ENCODE assay signal across 7 cellular contexts in the genomic region with DNA sequence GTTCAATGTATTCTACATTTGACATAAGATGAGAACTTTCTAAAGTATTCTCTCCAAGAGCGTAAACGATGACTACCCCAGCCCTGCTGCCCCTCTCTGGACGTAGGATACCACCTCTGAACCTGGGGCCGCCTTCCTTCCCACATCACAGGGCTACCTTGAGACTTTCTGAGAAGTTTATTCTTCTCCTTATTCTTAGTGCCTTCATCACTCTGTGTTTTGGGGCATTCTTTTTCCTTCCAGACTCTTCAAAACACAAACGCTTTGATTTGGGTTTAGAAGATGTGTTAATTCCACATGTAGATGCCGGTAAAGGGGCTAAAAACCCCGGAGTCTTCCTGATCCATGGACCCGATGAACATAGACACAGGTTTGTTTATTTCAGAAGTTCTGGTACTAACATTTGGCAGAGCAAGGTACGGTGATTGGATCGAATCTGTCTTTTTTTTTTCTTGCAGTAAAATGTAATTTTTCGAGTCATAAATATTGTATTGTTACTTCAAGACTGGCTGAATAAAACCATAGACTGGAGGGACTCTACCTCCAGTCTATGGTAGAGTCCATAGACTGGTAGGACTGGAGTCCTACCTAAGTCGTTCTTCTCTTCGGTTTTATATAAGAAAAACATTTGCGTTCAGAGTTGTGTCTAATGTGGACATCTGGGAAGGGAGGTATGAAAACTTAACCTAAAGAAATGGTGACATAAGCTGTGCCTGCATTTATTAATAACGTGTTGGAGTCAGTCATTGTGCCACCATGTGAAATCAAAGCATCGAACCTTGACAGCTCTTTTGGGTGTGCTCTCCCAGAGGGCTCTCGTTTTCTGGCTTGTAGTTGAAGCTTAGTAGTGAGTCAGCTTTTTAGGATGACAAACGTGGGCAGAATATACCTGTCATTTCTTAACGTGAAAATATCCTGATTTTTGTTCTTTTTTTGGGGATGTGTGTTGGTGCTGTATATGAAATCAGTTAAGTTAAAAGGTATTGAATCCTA. TPM values are rescaled to one million over a fixed set of nuclear protein-coding genes. Genes with fewer than 3 reads are reported as not detected.
DNase-seq lines count a peak whose midpoint lies in the region; ATAC-seq, FAIRE-seq and TF ChIP-seq lines count a peak whose summit lies in the region.

No MANE protein-coding gene starts in this region.

- no peak overlapping the region for H3K56ac ChIP-seq in H1 (replicated peaks; ENCODE audit: insufficient read length, low read depth, low read length)

- no peak for TF ChIP-seq POLR2A in H1 (IDR thresholded peaks at IDR 0.05; ENCODE audit: control extremely low read depth in 1 of 2, low read depth in 2 of 2, low read length in 2 of 2)

- TF ChIP-seq EP300 in H1 (IDR thresholded peaks at IDR 0.05; ENCODE audit: borderline replicate concordance in 1 of 2, low read depth in 2 of 2, low read length in 2 of 2) = no peak

- no peak overlapping the region for H2BK15ac ChIP-seq in H1 (ENCODE audit: low read length)

- no peaks in the 10 kb centered on the region for H3K36me3 Mint-ChIP-seq in natural killer cell treated with Interleukin-12 subunit alpha and Interleukin-12 subunit beta and Interleukin-15 and Interleukin-18, amount 100 ng/mL, for 72 hours

- H2AFZ ChIP-seq in H1 (ENCODE audit: low read length) = no peak overlapping the region; the same call in 1 of the 2 replicates

- no peaks in the 10 kb centered on the region for H3K79me1 ChIP-seq in H1 (ENCODE audit: low read depth, low read length)

- H3K27ac ChIP-seq in H1 (ENCODE audit: low read depth, low read length) = no peak overlapping the region
- no peak overlapping the region for H3K27ac ChIP-seq in RWPE1

- peak; percentile 49 for DNase-seq in Daoy (ENCODE audit: low read depth)
- DNase-seq in RPMI8226 = peak; percentile 65
- DNase-seq in H1 (ENCODE audit: low read depth in 1 of 2, low spot score in 2 of 2) = no peak
- DNase-seq in natural killer cell treated with Interleukin-12 subunit alpha and Interleukin-12 subunit beta and Interleukin-15 and Interleukin-18, amount 100 ng/mL, for 72 hours (ENCODE audit: low spot score) = no peak
- DNase-seq in RWPE1 (ENCODE audit: low spot score) = no peak
- no peak for DNase-seq in omental fat pad (ENCODE audit: low spot score)

- POLR2A ChIA-PET in H1 (lab: Charles Lee; ENCODE audit: partially characterized antibody) (interaction anchor here (0.8 kb wide), 1 partner anchor 10 kb away, joined by 4 read pairs; no protein-coding TSS in a partner anchor), RWPE1 (lab: Yijun Ruan, JAX; ENCODE audit: low non-redundant PET) (no interaction called here)

- H3K36me3 ChIP-seq in H1 (ENCODE audit: control insufficient read depth in 2 of 4, insufficient read depth in 4 of 4, low read length in 3 of 4) = no peaks in the 10 kb centered on the region

- peaks cover 12% of the 10 kb centered on the region for H3K23me2 ChIP-seq in H1 (ENCODE audit: low read depth, low read length)

- H3K14ac ChIP-seq in H1 (ENCODE audit: insufficient read length) = no peak overlapping the region

- H3K9me3 Mint-ChIP-seq in natural killer cell treated with Interleukin-12 subunit alpha and Interleukin-12 subunit beta and Interleukin-15 and Interleukin-18, amount 100 ng/mL, for 72 hours = no peaks in the 10 kb centered on the region

- ATAC-seq in GM21723 (IDR thresholded peaks at IDR 0.05; ENCODE audit: unreplicated experiment) (peak; percentile 25), omental fat pad (ENCODE audit: low FRiP score) (no peak)
- no peak for ATAC-seq in natural killer cell treated with Interleukin-12 subunit alpha and Interleukin-12 subunit beta and Interleukin-15 and Interleukin-18, amount 100 ng/mL, for 72 hours

- peaks cover 0 to 4% of the 10 kb centered on the region in 2 experiments for H4K20me1 ChIP-seq in H1 (replicated peaks in 1 of 2; ENCODE audit: control insufficient read depth in 1 of 2, insufficient read depth in 2 of 2, low read length in 2 of 2)

- H3K27me3 ChIP-seq in H1 (replicated peaks in 1 of 4; ENCODE audit: control insufficient read depth in 3 of 4, extremely low read depth in 1 of 4, insufficient read depth in 3 of 4, low read length in 3 of 4) = no peaks in the 10 kb centered on the region; a peak in 1 of 7 replicates

- peaks cover 0 to 12% (median 3%) of the 10 kb centered on the region in 4 experiments; a peak in 4 of 7 replicates for H3K4me1 ChIP-seq in H1 (replicated peaks in 1 of 4; ENCODE audit: control insufficient read depth in 3 of 4, insufficient read depth in 4 of 4, low read length in 3 of 4)

- no peak for TF ChIP-seq RAD21 in H1 (IDR thresholded peaks at IDR 0.05 in 1 of 2, conservative IDR thresholded peaks at IDR 0.05 in 1 of 2; ENCODE audit: low read depth in 2 of 2, low read length in 2 of 2)

- peak overlapping the region; percentile 55 to 87 (median 81) for H3K4me3 ChIP-seq in H1 (ENCODE audit: extremely low read depth in 1 of 4, insufficient read depth in 2 of 4, low read depth in 3 of 4, low read length in 4 of 4)

- TF ChIP-seq CTCF in H1 (IDR thresholded peaks at IDR 0.05; ENCODE audit: control extremely low read depth in 1 of 3, insufficient read depth in 1 of 3, low read depth in 1 of 3, low read length in 3 of 3) = no peak
- no peak for TF ChIP-seq CTCF in RWPE1 (conservative IDR thresholded peaks at IDR 0.05; ENCODE audit: low read depth)
- TF ChIP-seq CTCF in omental fat pad (IDR thresholded peaks at IDR 0.05) = no peak

- 28% methylated on average over 19 of the region's 19 CpGs; no CpG with 5 or more reads in 1 of the 2 experiments for WGBS in H1 (ENCODE audit: extremely low coverage in 1 of 2, insufficient coverage in 1 of 2, insufficient read length in 1 of 2, insufficient replicate concordance in 2 of 2, low coverage in 1 of 2, low lambda C conversion rate in 2 of 2, missing lambda C conversion rate in 1 of 2), 2 experiments

- no peak for FAIRE-seq in H1 (lab: Jason Lieb, UNC)

- peak overlapping the region; percentile 90 to 92 for H3K4me2 ChIP-seq in H1 (ENCODE audit: insufficient read depth in 1 of 2, low read depth in 2 of 2, low read length in 2 of 2)

- H4K91ac ChIP-seq in H1 (replicated peaks; ENCODE audit: insufficient read length, low read length) = no peak overlapping the region

- H2BK120ac ChIP-seq in H1 (replicated peaks; ENCODE audit: low read depth, low read length) = no peak overlapping the region

- no peak overlapping the region for H3K18ac ChIP-seq in H1 (ENCODE audit: extremely low read depth, low read length)

- no peak overlapping the region for H2AK5ac ChIP-seq in H1 (ENCODE audit: low read depth, low read length)

- H4K5ac ChIP-seq in H1 (ENCODE audit: insufficient read length, low read depth, low read length) = no peak overlapping the region

- peak overlapping the region; percentile 92 for H3K4me3 Mint-ChIP-seq in natural killer cell treated with Interleukin-12 subunit alpha and Interleukin-12 subunit beta and Interleukin-15 and Interleukin-18, amount 100 ng/mL, for 72 hours

- H3K79me2 ChIP-seq in H1 (ENCODE audit: control insufficient read depth in 1 of 2, insufficient read depth in 2 of 2, low read length in 2 of 2) = peaks cover 5 to 52% of the 10 kb centered on the region in 2 experiments; a peak in 3 of 4 replicates

- H3K4me1 Mint-ChIP-seq in natural killer cell treated with Interleukin-12 subunit alpha and Interleukin-12 subunit beta and Interleukin-15 and Interleukin-18, amount 100 ng/mL, for 72 hours (ENCODE audit: low read depth in 2 of 2) = peaks cover 59 to 66% of the 10 kb centered on the region in 2 donors

- H2BK20ac ChIP-seq in H1 (ENCODE audit: low read length) = no peak overlapping the region

- H3K23ac ChIP-seq in H1 (ENCODE audit: insufficient read length) = no peak overlapping the region

- CTCF ChIA-PET in H1 (lab: Charles Lee; ENCODE audit: partially characterized antibody) (interaction anchor here (1.3 kb wide), 1 partner anchor 390 kb away, joined by 3 read pairs; no protein-coding TSS in a partner anchor), RWPE1 (lab: Yijun Ruan, JAX) (no interaction called here)

- H3K9ac ChIP-seq in H1 (replicated peaks in 1 of 4; ENCODE audit: extremely low read depth in 1 of 4, low read depth in 3 of 4, low read length in 3 of 4) = peak overlapping the region in 1 of 4 experiments; percentile 61; a peak in 2 of 7 replicates

- H3K4ac ChIP-seq in H1 (replicated peaks; ENCODE audit: insufficient read length, low read depth, low read length) = no peak overlapping the region

- peaks cover 0 to 2% of the 10 kb centered on the region in 2 donors for H3K27me3 Mint-ChIP-seq in natural killer cell treated with Interleukin-12 subunit alpha and Interleukin-12 subunit beta and Interleukin-15 and Interleukin-18, amount 100 ng/mL, for 72 hours

- no peaks in the 10 kb centered on the region for H3K9me3 ChIP-seq in H1 (ENCODE audit: insufficient read depth in 2 of 2, low read depth in 1 of 2, low read length in 1 of 2)

- no peak overlapping the region for H4K8ac ChIP-seq in H1 (ENCODE audit: extremely low read depth, insufficient read depth, low read length)

- no peak overlapping the region for H2BK5ac ChIP-seq in H1 (ENCODE audit: low read depth, low read length)

- peak overlapping the region; percentile 83 to 94 for H3K27ac Mint-ChIP-seq in natural killer cell treated with Interleukin-12 subunit alpha and Interleukin-12 subunit beta and Interleukin-15 and Interleukin-18, amount 100 ng/mL, for 72 hours

- no peak overlapping the region for H2BK12ac ChIP-seq in H1 (ENCODE audit: low read depth, low read length)

TF ChIP-seq in H1, 55 proteins besides CTCF, POLR2A, EP300 and RAD21 (continues in another document):
- TF ChIP-seq MAFK (IDR thresholded peaks at IDR 0.05; ENCODE audit: low read depth, low read length) (peak; percentile 68; the same call in 1 of the 2 replicates), BACH1 (IDR thresholded peaks at IDR 0.05; ENCODE audit: low read length) (peak; percentile 80; the same call in 1 of the 2 replicates)

RNA-seq across cellular contexts. Expression of gene MAN1A2, which starts 1.2 kb away (rescaled TPM):
- total RNA-seq in Daoy (2014; rRNA removed; shearing (Covaris generic)) = 45.9 and 46.5 TPM in 2 replicates
- 18.8 and 19.1 TPM in 2 replicates for total RNA-seq in H1 (2021; fragmentation: NEBNext Ultra II Directional; extraction: Animal tissue kit (Norgen Biotek cat#: 25700))
- polyA plus RNA-seq in H1 (2011; rRNA removed) = 5.2 and 5.5 TPM in 2 replicates
- polyA plus RNA-seq in H1 (2011; cell fraction: cytosol; rRNA removed) = 4.7 TPM
- polyA plus RNA-seq in H1 (2011; cell fraction: nucleus; rRNA removed) = 4.1 TPM
- polyA plus RNA-seq in H1 (2012, experiment 1 of 2) = 3.9 to 11.4 TPM (median 8.4 TPM) in 4 replicates
- 0.50 TPM for polyA plus RNA-seq in H1 (2012, experiment 2 of 2)
- polyA plus RNA-seq in H1 (2013, experiment 1 of 2) = 13.0 TPM
- polyA plus RNA-seq in H1 (2013, experiment 2 of 2) = 13.1 TPM
- 18.3 and 21.1 TPM in 2 replicates for polyA minus RNA-seq in H1 (2011; rRNA and poly(A)+ RNA removed)
- polyA minus RNA-seq in H1 (2011; cell fraction: cytosol; rRNA and poly(A)+ RNA removed) = 10.4 TPM
- polyA minus RNA-seq in H1 (2011; cell fraction: nucleus; rRNA and poly(A)+ RNA removed) = 29.8 TPM
- 10 to 100 TPM; 44.3 to 47.4 TPM for total RNA-seq in natural killer cell treated with Interleukin-12 subunit alpha and Interleukin-12 subunit beta and Interleukin-15 and Interleukin-18, amount 100 ng/mL, for 72 hours
- total RNA-seq in omental fat pad = 10 to 100 TPM; 32.9 to 50.7 (median 42.1) TPM

Comparison
In these comparisons a context has a peak if more than half of its experiments do, and no peak if none do; other contexts are left out.
1. DNase-seq: peak in Daoy (single experiment) and RPMI8226 (single experiment); none in H1 (0 of 2), natural killer cell treated with Interleukin-12 subunit alpha and Interleukin-12 subunit beta and Interleukin-15 and Interleukin-18, amount 100 ng/mL, for 72 hours (single experiment), RWPE1 (single experiment) and omental fat pad (single experiment).